1 cellular context compared by ENCODE assay signal in genomic region chr6:43702522-43703440, GRCh38.
TF ChIP-seq lines count a peak whose summit lies in the region.

No MANE protein-coding gene starts in this region.

TF ChIP-seq in HepG2, 621 proteins besides CTCF, POLR2A, EP300 and RAD21 (continued from another document):
- no peak for TF ChIP-seq CERS6 (CRISPR knock-in tag; IDR thresholded peaks at IDR 0.05)
- TF ChIP-seq THYN1 (CRISPR knock-in tag; IDR thresholded peaks at IDR 0.05; ENCODE audit: borderline replicate concordance, low read depth), result no peak
- peak in 1 of 2 experiments; percentile 34; a peak in 1 of 4 replicates for TF ChIP-seq MAFK (conservative IDR thresholded peaks at IDR 0.05 in 1 of 2, IDR thresholded peaks at IDR 0.05 in 1 of 2; ENCODE audit: low read length in 2 of 2)
- no peak for TF ChIP-seq NCOA5 (CRISPR knock-in tag; IDR thresholded peaks at IDR 0.05)
- peak; percentile 75 for TF ChIP-seq SALL1 (CRISPR knock-in tag; IDR thresholded peaks at IDR 0.05)
- no peak for TF ChIP-seq CBX2 (IDR thresholded peaks at IDR 0.05; ENCODE audit: low read depth, low read length)
- 0 out of 2 replicates have a peak, but pooled peaks have one; percentile 41 for TF ChIP-seq CBX2 (CRISPR knock-in tag; IDR thresholded peaks at IDR 0.05; ENCODE audit: low read depth)
- TF ChIP-seq PHF5A (CRISPR knock-in tag; IDR thresholded peaks at IDR 0.05; ENCODE audit: low read depth, unreplicated experiment), result peak; percentile 15
- TF ChIP-seq ATF5 (CRISPR knock-in tag; IDR thresholded peaks at IDR 0.05; ENCODE audit: low read depth), result 0 out of 2 replicates have a peak, but pooled peaks have one; percentile 30
- no peak for TF ChIP-seq ZNF782 (CRISPR knock-in tag; IDR thresholded peaks at IDR 0.05; ENCODE audit: borderline replicate concordance)
- peak; percentile 22; the same call in 1 of the 2 replicates for TF ChIP-seq FOXA3 (CRISPR knock-in tag; IDR thresholded peaks at IDR 0.05)
- TF ChIP-seq PRPF4 (IDR thresholded peaks at IDR 0.05; ENCODE audit: low read depth, low read length, poor library complexity, severe bottlenecking), result no peak
- 0 out of 2 replicates have a peak, but pooled peaks have one; percentile 59 for TF ChIP-seq HNRNPL (IDR thresholded peaks at IDR 0.05; ENCODE audit: low read depth, low read length)
- TF ChIP-seq LCORL (IDR thresholded peaks at IDR 0.05), result no peak
- TF ChIP-seq LCORL (CRISPR knock-in tag; IDR thresholded peaks at IDR 0.05), result peak; percentile 80
- no peak for TF ChIP-seq FOXP1 (IDR thresholded peaks at IDR 0.05)
- 0 out of 2 replicates have a peak, but pooled peaks have one; percentile 24 for TF ChIP-seq FOXP1 (CRISPR knock-in tag; IDR thresholded peaks at IDR 0.05)
- 0 out of 2 replicates have a peak, but pooled peaks have one; percentile 11 for TF ChIP-seq KMT2A (CRISPR knock-in tag; IDR thresholded peaks at IDR 0.05)
- TF ChIP-seq KLF6 (CRISPR knock-in tag; IDR thresholded peaks at IDR 0.05), result no peak
- 0 out of 2 replicates have a peak, but pooled peaks have one; percentile 19 for TF ChIP-seq NFKB2 (CRISPR knock-in tag; IDR thresholded peaks at IDR 0.05; ENCODE audit: borderline replicate concordance)
- peak; percentile 74 for TF ChIP-seq KLF12 (CRISPR knock-in tag; IDR thresholded peaks at IDR 0.05; ENCODE audit: borderline replicate concordance)
- peak; percentile 21; the same call in 1 of the 2 replicates for TF ChIP-seq NFKBIZ (CRISPR knock-in tag; IDR thresholded peaks at IDR 0.05)
- TF ChIP-seq HMG20B (CRISPR knock-in tag; conservative IDR thresholded peaks at IDR 0.05), result no peak
- 0 out of 2 replicates have a peak, but pooled peaks have one; percentile 44 for TF ChIP-seq HHEX (CRISPR knock-in tag; IDR thresholded peaks at IDR 0.05)
- TF ChIP-seq ATF6 (CRISPR knock-in tag; conservative IDR thresholded peaks at IDR 0.05), result no peak
- TF ChIP-seq ZNF746 (CRISPR knock-in tag; IDR thresholded peaks at IDR 0.05), result peak; percentile 90
- no peak for TF ChIP-seq RNF2 (conservative IDR thresholded peaks at IDR 0.05; ENCODE audit: low read depth)
- TF ChIP-seq ARNT2 (CRISPR knock-in tag; IDR thresholded peaks at IDR 0.05; ENCODE audit: low read depth), result peak; percentile 31; the same call in 1 of the 2 replicates
- 0 out of 2 replicates have a peak, but pooled peaks have one; percentile 13 for TF ChIP-seq ZNF362 (CRISPR knock-in tag; IDR thresholded peaks at IDR 0.05; ENCODE audit: borderline replicate concordance)
- TF ChIP-seq ZNF580 (CRISPR knock-in tag; IDR thresholded peaks at IDR 0.05; ENCODE audit: borderline replicate concordance, low read depth), result peak; percentile 32; the same call in 1 of the 2 replicates
